ENCODE assay signal across 8 cellular contexts in the genomic region with DNA sequence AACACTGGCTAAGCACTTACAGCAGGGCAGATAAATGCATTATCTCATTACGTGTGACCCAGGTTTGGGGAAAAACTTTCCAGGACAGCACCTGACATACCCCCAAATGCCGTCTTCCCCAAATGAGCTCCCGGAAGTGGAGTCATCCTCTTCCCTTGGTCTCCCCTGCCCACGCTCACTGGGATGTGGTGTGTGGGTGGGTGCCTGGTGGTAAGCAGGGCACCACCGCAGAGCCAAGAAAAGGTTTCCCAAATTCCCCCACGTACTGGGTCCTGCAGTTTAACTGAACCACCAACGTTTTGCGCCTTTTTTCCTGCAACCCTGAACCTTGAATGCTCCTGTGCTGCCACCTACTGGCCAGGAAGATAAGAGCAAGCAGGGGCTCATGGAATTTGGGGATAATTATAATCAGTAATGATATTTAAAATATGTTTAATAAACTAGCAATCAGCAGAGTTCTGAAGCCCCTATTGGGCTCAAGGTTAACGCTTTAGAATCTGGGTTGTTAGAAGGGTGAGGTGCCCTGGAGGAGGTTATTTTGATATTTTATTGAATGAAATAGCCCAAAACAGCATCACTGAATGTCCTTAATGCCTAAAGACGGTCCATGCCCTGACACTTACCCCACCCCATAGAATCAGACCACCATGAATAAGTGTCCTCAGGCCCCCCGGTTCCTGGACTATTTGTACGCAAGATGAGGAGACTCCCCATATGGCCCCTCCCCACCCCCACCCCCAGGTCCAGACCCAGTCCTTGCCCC. TPM values are rescaled to one million over a fixed set of nuclear protein-coding genes. Genes with fewer than 3 reads are reported as not detected.
DNase-seq lines count a peak whose midpoint lies in the region; ATAC-seq, FAIRE-seq and TF ChIP-seq lines count a peak whose summit lies in the region.

No MANE protein-coding gene starts in this region.

- no peak overlapping the region for H3K27ac ChIP-seq in K562 (ENCODE audit: extremely low read depth, low read depth, low read length)

- intact Hi-C loops in K562 (cut with micrococcal nuclease), result loop anchor here (1.0 to 10.0 kb wide), 2 partner anchors 212 to 458 kb away; no protein-coding TSS in a partner anchor

- H3K9ac ChIP-seq in K562 (ENCODE audit: insufficient read depth in 1 of 2, low read depth in 2 of 2, low read length in 2 of 2), result peak overlapping the region in 1 of 2 experiments; percentile 66; a peak in 1 of 4 replicates

- ATAC-seq in K562 (peak; percentile 76), HG02885 (IDR thresholded peaks at IDR 0.05; ENCODE audit: poor library complexity, unreplicated experiment) (no peak), GM18861 (IDR thresholded peaks at IDR 0.05; ENCODE audit: unreplicated experiment) (no peak)

- POLR2A ChIA-PET in K562 (lab: Yijun Ruan, JAX), result interaction anchor here (0.6 to 1.5 kb wide), 4 partner anchors 9 to 414 kb away, joined by 3 to 5 read pairs (median 3); no protein-coding TSS in a partner anchor

- H3K27me3 ChIP-seq in GM06990 (replicated peaks; ENCODE audit: control insufficient read depth, insufficient read depth, low read length) (no peaks in the 10 kb centered on the region; the same call in none of the 2 replicates), K562 (ENCODE audit: control insufficient read depth in 2 of 2, insufficient read depth in 2 of 2, low read length in 2 of 2) (peaks cover 0 to 30% of the 10 kb centered on the region in 2 experiments; a peak in 2 of 5 replicates)

- TF ChIP-seq POLR2A in K562 (conservative IDR thresholded peaks at IDR 0.05), result no peak

- peak; percentile 88 for TF ChIP-seq CTCF in GM06990 (IDR thresholded peaks at IDR 0.05; ENCODE audit: insufficient read depth, low read length, poor library complexity, severe bottlenecking)
- peak; percentile 88 to 96 (median 90) for TF ChIP-seq CTCF in K562 (IDR thresholded peaks at IDR 0.05 in 2 of 3, conservative IDR thresholded peaks at IDR 0.05 in 1 of 3; ENCODE audit: insufficient read depth in 2 of 3, low read depth in 1 of 3, low read length in 3 of 3)

- BruUV-seq in K562 (replicated peaks; lab: Mats Ljungman, UMichigan), result no TSS peak

- H3K9me3 ChIP-seq in K562 (replicated peaks; ENCODE audit: control insufficient read depth, insufficient read depth, low read depth, low read length), result no peaks in the 10 kb centered on the region

- peak overlapping the region; percentile 61 for H3K4me2 ChIP-seq in K562 (ENCODE audit: insufficient read depth, low read length)

- H3K36me3 ChIP-seq in GM06990 (ENCODE audit: control insufficient read depth, insufficient read depth, low read length), result no peaks in the 10 kb centered on the region
- no peaks in the 10 kb centered on the region for H3K36me3 ChIP-seq in K562 (ENCODE audit: control insufficient read depth, insufficient read depth, low read length)

- H3K4me1 ChIP-seq in K562 (replicated peaks in 1 of 2; ENCODE audit: control insufficient read depth in 2 of 2, insufficient read depth in 2 of 2, low read length in 2 of 2), result peaks cover 0 to 9% of the 10 kb centered on the region in 2 experiments; a peak in 2 of 5 replicates

- in situ Hi-C loops in K562 (cut with MboI), result no loop called here

- H3K79me2 ChIP-seq in K562 (ENCODE audit: control insufficient read depth, insufficient read depth, low read length), result no peaks in the 10 kb centered on the region

- peak overlapping the region; percentile 71 for H2AFZ ChIP-seq in K562 (ENCODE audit: low read depth, low read length)

- no peak for TF ChIP-seq EP300 in K562 (IDR thresholded peaks at IDR 0.05; ENCODE audit: low read length)

- FAIRE-seq in K562 (lab: Jason Lieb, UNC), result peak; percentile 97

- DNase-seq in GM06990 (ENCODE audit: extremely low read depth, insufficient read length) (no peak), NCI-H1417 (lab: John Stamatoyannopoulos, UW) (peak; percentile 57 to 85 (median 72)), T1000 (lab: John Stamatoyannopoulos, UW) (peak; percentile 13), K562 (ENCODE audit: extremely low read depth in 1 of 4, low spot score in 3 of 4) (peak; percentile 66 to 81 (median 70)), iris pigment epithelial cell (ENCODE audit: low read depth) (peak; percentile 47)
- DNase-seq in stimulated activated CD4-positive, alpha-beta T cell treated with anti-CD3 and anti-CD28 coated beads, Interleukin-2, amount 100 ng/mL, for 24 hours, result peak; percentile 74 to 76

- peak; percentile 72 to 81 for TF ChIP-seq RAD21 in K562 (CRISPR knock-in tag; conservative IDR thresholded peaks at IDR 0.05 in 1 of 2, IDR thresholded peaks at IDR 0.05 in 1 of 2)

- no peaks in the 10 kb centered on the region for H3K9me1 ChIP-seq in K562 (ENCODE audit: control insufficient read depth, insufficient read depth, low read length)

- H3K4me3 ChIP-seq in GM06990 (replicated peaks; ENCODE audit: low read depth, low read length) (no peak overlapping the region), K562 (no peak overlapping the region)

- H4K20me1 ChIP-seq in K562 (replicated peaks; ENCODE audit: control insufficient read depth, insufficient read depth, low read length), result no peaks in the 10 kb centered on the region

- CTCF ChIA-PET in K562 (lab: Yijun Ruan, JAX; ENCODE audit: low intra/inter-chr PET ratio), result interaction anchor here (0.6 to 1.9 kb wide), 4 partner anchors 21 to 213 kb away, joined by 3 to 5 read pairs (median 3); no protein-coding TSS in a partner anchor

- 3% methylated on average over 12 of the region's 12 CpGs for WGBS in K562 (ENCODE audit: insufficient coverage, low coverage, missing lambda C conversion rate)

TF ChIP-seq in K562, 482 proteins besides CTCF, POLR2A, EP300 and RAD21 (continues in another document):
- no peak for TF ChIP-seq ZNF584 (CRISPR knock-in tag; IDR thresholded peaks at IDR 0.05; ENCODE audit: low read depth)
- TF ChIP-seq, protein P1, sequence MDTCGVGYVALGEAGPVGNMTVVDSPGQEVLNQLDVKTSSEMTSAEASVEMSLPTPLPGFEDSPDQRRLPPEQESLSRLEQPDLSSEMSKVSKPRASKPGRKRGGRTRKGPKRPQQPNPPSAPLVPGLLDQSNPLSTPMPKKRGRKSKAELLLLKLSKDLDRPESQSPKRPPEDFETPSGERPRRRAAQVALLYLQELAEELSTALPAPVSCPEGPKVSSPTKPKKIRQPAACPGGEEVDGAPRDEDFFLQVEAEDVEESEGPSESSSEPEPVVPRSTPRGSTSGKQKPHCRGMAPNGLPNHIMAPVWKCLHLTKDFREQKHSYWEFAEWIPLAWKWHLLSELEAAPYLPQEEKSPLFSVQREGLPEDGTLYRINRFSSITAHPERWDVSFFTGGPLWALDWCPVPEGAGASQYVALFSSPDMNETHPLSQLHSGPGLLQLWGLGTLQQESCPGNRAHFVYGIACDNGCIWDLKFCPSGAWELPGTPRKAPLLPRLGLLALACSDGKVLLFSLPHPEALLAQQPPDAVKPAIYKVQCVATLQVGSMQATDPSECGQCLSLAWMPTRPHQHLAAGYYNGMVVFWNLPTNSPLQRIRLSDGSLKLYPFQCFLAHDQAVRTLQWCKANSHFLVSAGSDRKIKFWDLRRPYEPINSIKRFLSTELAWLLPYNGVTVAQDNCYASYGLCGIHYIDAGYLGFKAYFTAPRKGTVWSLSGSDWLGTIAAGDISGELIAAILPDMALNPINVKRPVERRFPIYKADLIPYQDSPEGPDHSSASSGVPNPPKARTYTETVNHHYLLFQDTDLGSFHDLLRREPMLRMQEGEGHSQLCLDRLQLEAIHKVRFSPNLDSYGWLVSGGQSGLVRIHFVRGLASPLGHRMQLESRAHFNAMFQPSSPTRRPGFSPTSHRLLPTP (IDR thresholded peaks at IDR 0.05; ENCODE audit: borderline replicate concordance, extremely low read depth, insufficient read length), result no peak
- no peak for TF ChIP-seq ILF3 (IDR thresholded peaks at IDR 0.05; ENCODE audit: borderline replicate concordance)
- TF ChIP-seq MIER1 (IDR thresholded peaks at IDR 0.05; ENCODE audit: low read depth), result no peak
- no peak for TF ChIP-seq SRSF7 (optimal IDR thresholded peaks at IDR 0.05; ENCODE audit: low read depth, low read length)
- no peak for TF ChIP-seq HNRNPUL1 (IDR thresholded peaks at IDR 0.05; ENCODE audit: low read length)

RNA-seq across cellular contexts. Expression of a gene that starts 8.0 kb away (rescaled TPM):
- total RNA-seq in K562 (2011; cell fraction: chromatin; rRNA removed; ENCODE audit: low replicate concordance), result not detected in 2 replicates
- total RNA-seq in K562 (2011; cell fraction: nucleolus; rRNA removed), result not detected in 2 replicates
- not detected in 2 replicates for total RNA-seq in K562 (2011; cell fraction: nucleoplasm; rRNA removed)
- total RNA-seq in K562 (2014; rRNA removed) (not detected in 2 replicates), K562 (2014; rRNA removed; fragmentation: Illumina TruSeq; extraction: Trizol) (not detected in 2 replicates), K562 (2015; rRNA removed; fragmentation: Illumina TruSeq; extraction: Trizol) (not detected in 2 replicates), K562 (2021) (not detected in 2 replicates)
- polyA plus RNA-seq in K562 (2011; rRNA removed) (not detected in 2 replicates), K562 (2014; fragmentation: Illumina TruSeq; extraction: Trizol) (not detected in 2 replicates), K562 (2014; fragmentation: Nextera tagmentation; extraction: Ambion mirVana) (not detected), K562 (2014; rRNA removed) (not detected in 2 replicates)
- not detected in 2 replicates for polyA plus RNA-seq in K562 (2011; cell fraction: cytosol; rRNA removed)
- polyA plus RNA-seq in K562 (2011; cell fraction: nucleus; rRNA removed), result not detected in 2 replicates
- not detected in 2 replicates for polyA plus RNA-seq in K562 (2012)
- not detected in 2 replicates for polyA minus RNA-seq in K562 (2011; rRNA and poly(A)+ RNA removed)
- polyA minus RNA-seq in K562 (2011; cell fraction: cytosol; rRNA and poly(A)+ RNA removed), result not detected in 2 replicates
- polyA minus RNA-seq in K562 (2011; cell fraction: nucleus; rRNA and poly(A)+ RNA removed), result not detected in 2 replicates

RNA-seq across cellular contexts. Expression of a gene that starts 41.6 kb away (rescaled TPM):
- total RNA-seq in K562 (2011; cell fraction: chromatin; rRNA removed; ENCODE audit: low replicate concordance), result 2.1 and 2.2 TPM in 2 replicates
- total RNA-seq in K562 (2011; cell fraction: nucleolus; rRNA removed), result 0.92 and 1.2 TPM in 2 replicates
- total RNA-seq in K562 (2011; cell fraction: nucleoplasm; rRNA removed), result 1.1 and 1.5 TPM in 2 replicates
- 0.45 and 0.54 TPM in 2 replicates for total RNA-seq in K562 (2014; rRNA removed)
- 0.16 and 0.18 TPM in 2 replicates for total RNA-seq in K562 (2014; rRNA removed; fragmentation: Illumina TruSeq; extraction: Trizol)
- total RNA-seq in K562 (2015; rRNA removed; fragmentation: Illumina TruSeq; extraction: Trizol), result 0.29 and 0.49 TPM in 2 replicates
- total RNA-seq in K562 (2021), result 0.83 and 1.1 TPM in 2 replicates
- polyA plus RNA-seq in K562 (2011; rRNA removed), result 0.31 and 0.36 TPM in 2 replicates
- 0.15 and 0.31 TPM in 2 replicates for polyA plus RNA-seq in K562 (2011; cell fraction: cytosol; rRNA removed)
- polyA plus RNA-seq in K562 (2011; cell fraction: nucleus; rRNA removed), result 0.32 and 0.47 TPM in 2 replicates
- polyA plus RNA-seq in K562 (2012), result 1.9 and 4.6 TPM in 2 replicates
- 0.58 and 1.1 TPM in 2 replicates for polyA plus RNA-seq in K562 (2014; fragmentation: Illumina TruSeq; extraction: Trizol)
- polyA plus RNA-seq in K562 (2014; fragmentation: Nextera tagmentation; extraction: Ambion mirVana), result under 1 TPM; 0.04 to 0.14 TPM
- polyA plus RNA-seq in K562 (2014; rRNA removed), result 0.45 and 0.90 TPM in 2 replicates
- polyA minus RNA-seq in K562 (2011; rRNA and poly(A)+ RNA removed), result 0.35 and 0.42 TPM in 2 replicates
- polyA minus RNA-seq in K562 (2011; cell fraction: cytosol; rRNA and poly(A)+ RNA removed), result 0.36 and 0.86 TPM in 2 replicates
- 0.40 and 0.44 TPM in 2 replicates for polyA minus RNA-seq in K562 (2011; cell fraction: nucleus; rRNA and poly(A)+ RNA removed)
